Comparison of ENCODE assay signal across 12 cellular contexts in genomic region chr16:20410153-20410723, GRCh38. TPM values are rescaled to one million over a fixed set of nuclear protein-coding genes. Genes with fewer than 3 reads are reported as not detected.
A peak's percentile ranks its signal among the peaks of the same experiment; 100 is the strongest.
DNase-seq lines count a peak whose midpoint lies in the region; ATAC-seq and TF ChIP-seq lines count a peak whose summit lies in the region.
"Had no signal": no experiment of that assay in that cellular context is flagged by ENCODE, and none has a peak within 500 bp of the region (broad histone marks: within the 10 kb centered on the region; RNA-seq: fewer than 3 reads in every experiment).

No MANE protein-coding gene starts in this region.

- no peak overlapping the region for H3K4me3 Mint-ChIP-seq in osteocyte (ENCODE audit: unreplicated experiment)
- H3K4me3 Mint-ChIP-seq: activated CD4-positive, alpha-beta memory T cell treated with anti-CD3 and anti-CD28 coated beads, Interleukin-2, amount 10 ng/mL, durations not matched to agents 7 days and 5 days had no signal

- H3K9me3 Mint-ChIP-seq in osteocyte (ENCODE audit: unreplicated experiment) = peaks cover 3% of the 10 kb centered on the region
- H3K9me3 Mint-ChIP-seq: activated CD4-positive, alpha-beta memory T cell treated with anti-CD3 and anti-CD28 coated beads, Interleukin-2, amount 10 ng/mL, durations not matched to agents 7 days and 5 days had no signal

- ATAC-seq in GM18502 (IDR thresholded peaks at IDR 0.05; ENCODE audit: poor library complexity, unreplicated experiment) (peak; percentile 75), HG02610 (IDR thresholded peaks at IDR 0.05; ENCODE audit: unreplicated experiment) (peak; percentile 77), GM18520 (IDR thresholded peaks at IDR 0.05; ENCODE audit: unreplicated experiment) (no peak)

- in situ Hi-C loops in ACHN (cut with HindIII; ENCODE audit: low pct_ligation_motif_present, low pct_unique_long_range_greater_than_20kb, low sequenced_read_pairs) = no loop called here

- H3K36me3 Mint-ChIP-seq in osteocyte (ENCODE audit: unreplicated experiment) = no peaks in the 10 kb centered on the region

- H3K27ac Mint-ChIP-seq in osteocyte (ENCODE audit: unreplicated experiment) = peak overlapping the region; percentile 88
- H3K27ac Mint-ChIP-seq: activated CD4-positive, alpha-beta memory T cell treated with anti-CD3 and anti-CD28 coated beads, Interleukin-2, amount 10 ng/mL, durations not matched to agents 7 days and 5 days had no signal

- DNase-seq in NOMO-1 (lab: John Stamatoyannopoulos, UW; ENCODE audit: unreplicated experiment in 2 of 2) (peak; percentile 22 to 70), osteocyte (ENCODE audit: extremely low spot score, unreplicated experiment) (no peak), SW480 (ENCODE audit: low spot score) (no peak), ACHN (no peak), NCI-H226 (no peak)
- DNase-seq: activated CD4-positive, alpha-beta memory T cell treated with anti-CD3 and anti-CD28 coated beads, Interleukin-2, amount 10 ng/mL, durations not matched to agents 7 days and 5 days; amniotic stem cell; occipital lobe; SHP77 had no signal

- TF ChIP-seq CTCF in osteocyte (IDR thresholded peaks at IDR 0.05) = no peak

- H3K4me1 Mint-ChIP-seq in osteocyte (ENCODE audit: unreplicated experiment) = peaks cover 5% of the 10 kb centered on the region

- H3K27me3 Mint-ChIP-seq in osteocyte (ENCODE audit: unreplicated experiment) = no peaks in the 10 kb centered on the region

RNA-seq across cellular contexts. Expression of gene ACSM5, which starts 0.9 kb away (rescaled TPM):
- total RNA-seq in osteocyte = 2.3 and 2.7 TPM in 2 replicates
- total RNA-seq: activated CD4-positive, alpha-beta memory T cell treated with anti-CD3 and anti-CD28 coated beads, Interleukin-2, amount 10 ng/mL, durations not matched to agents 7 days and 5 days had no signal

RNA-seq across cellular contexts. Expression of gene PDILT, which starts 5.7 kb away (rescaled TPM):
- not detected in 2 replicates for total RNA-seq in osteocyte
- total RNA-seq: activated CD4-positive, alpha-beta memory T cell treated with anti-CD3 and anti-CD28 coated beads, Interleukin-2, amount 10 ng/mL, durations not matched to agents 7 days and 5 days; occipital lobe had no signal

RNA-seq across cellular contexts. Expression of gene ACSM2A, which starts 41.1 kb away (rescaled TPM):
- not detected in 2 replicates for total RNA-seq in osteocyte
- total RNA-seq: activated CD4-positive, alpha-beta memory T cell treated with anti-CD3 and anti-CD28 coated beads, Interleukin-2, amount 10 ng/mL, durations not matched to agents 7 days and 5 days; occipital lobe had no signal

RNA-seq across cellular contexts. Expression of gene UMOD, which starts 57.7 kb away (rescaled TPM):
- total RNA-seq in osteocyte = not detected in 2 replicates
- total RNA-seq: activated CD4-positive, alpha-beta memory T cell treated with anti-CD3 and anti-CD28 coated beads, Interleukin-2, amount 10 ng/mL, durations not matched to agents 7 days and 5 days; occipital lobe had no signal

Comparison
In these comparisons a context has a peak if more than half of its experiments do, and no peak if none do; other contexts are left out.
1. DNase-seq: peak in NOMO-1 (2 of 2); none in osteocyte (single experiment), SW480 (single experiment), ACHN (single experiment) and NCI-H226 (single experiment).